1 cellular context compared by ENCODE assay signal in genomic region chr7:22109761-22110160, GRCh38.
TF ChIP-seq lines count a peak whose summit lies in the region.

No MANE protein-coding gene starts in this region.

TF ChIP-seq in GM12878, 131 proteins besides CTCF, POLR2A, EP300 and RAD21:
- TF ChIP-seq ZBTB40 (IDR thresholded peaks at IDR 0.05; ENCODE audit: borderline replicate concordance) (no peak), NR2F1 (conservative IDR thresholded peaks at IDR 0.05) (no peak), RUNX3 (IDR thresholded peaks at IDR 0.05; ENCODE audit: low read length) (no peak), GABPA (IDR thresholded peaks at IDR 0.05; ENCODE audit: low read depth) (no peak), RFX5 (IDR thresholded peaks at IDR 0.05; ENCODE audit: low read depth, low read length) (no peak), E2F8 (IDR thresholded peaks at IDR 0.05; ENCODE audit: low read depth, partially characterized antibody) (no peak), USF1 (IDR thresholded peaks at IDR 0.05; ENCODE audit: borderline replicate concordance, extremely low read length, insufficient read depth, low read depth, low read length) (no peak), PAX8 (IDR thresholded peaks at IDR 0.05) (no peak), PBX3 (IDR thresholded peaks at IDR 0.05; ENCODE audit: insufficient replicate concordance, low read depth, low read length) (no peak), MXI1 (IDR thresholded peaks at IDR 0.05; ENCODE audit: low read depth, low read length) (no peak), TCF12 (IDR thresholded peaks at IDR 0.05; ENCODE audit: low read depth, low read length) (no peak), ATF7 (IDR thresholded peaks at IDR 0.05; ENCODE audit: low read depth) (no peak), PML (IDR thresholded peaks at IDR 0.05; ENCODE audit: low read length) (no peak), FOXK2 (IDR thresholded peaks at IDR 0.05) (no peak), NR2C2 (IDR thresholded peaks at IDR 0.05; ENCODE audit: borderline replicate concordance, control insufficient read depth, insufficient read length, low read depth) (no peak), STAT3 (IDR thresholded peaks at IDR 0.05; ENCODE audit: low read depth, low read length) (no peak)
